8 cellular contexts compared by ENCODE assay signal in the genomic region with DNA sequence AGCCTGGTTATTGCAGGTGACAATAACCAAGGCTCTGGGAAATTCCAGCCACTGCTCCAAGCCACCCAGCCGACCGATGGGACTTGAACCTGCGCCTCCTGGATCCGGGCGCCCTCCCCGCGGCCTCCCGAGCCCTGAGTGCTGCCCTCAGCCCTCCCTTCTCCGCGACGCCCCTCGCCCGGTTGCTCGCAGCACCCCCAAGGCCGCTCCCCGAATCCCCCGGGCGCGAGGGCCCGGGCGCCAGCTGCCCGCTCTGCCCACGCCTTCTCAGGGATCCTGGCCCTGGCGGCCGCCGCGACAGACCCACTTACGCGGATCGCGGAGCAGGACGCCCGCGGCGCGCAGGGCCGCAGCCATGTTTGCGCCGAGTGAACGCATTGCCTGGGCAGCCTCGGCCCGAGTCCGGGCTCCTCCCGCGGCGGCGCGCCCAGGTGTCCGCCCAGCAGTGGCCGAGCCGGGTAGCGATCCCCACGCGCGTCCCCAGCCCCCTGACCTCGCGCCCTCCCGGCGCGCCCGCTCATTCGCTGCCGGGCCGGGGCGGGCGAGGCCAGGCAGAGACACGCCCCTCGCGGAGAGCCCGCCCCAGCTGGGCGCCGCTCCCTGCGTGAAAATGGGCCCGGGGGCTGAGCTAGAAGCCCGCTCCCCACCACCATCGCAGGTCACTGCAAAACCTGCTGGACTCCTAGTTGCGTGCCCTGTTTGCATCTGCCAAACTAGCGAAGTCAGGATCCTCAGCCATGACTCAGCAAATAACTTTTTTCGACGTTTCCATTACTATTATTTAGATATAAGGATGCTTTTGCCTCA. TPM values are rescaled to one million over a fixed set of nuclear protein-coding genes. Genes with fewer than 3 reads are reported as not detected.
DNase-seq lines count a peak whose midpoint lies in the region; ATAC-seq and TF ChIP-seq lines count a peak whose summit lies in the region.

A gene with protein sequence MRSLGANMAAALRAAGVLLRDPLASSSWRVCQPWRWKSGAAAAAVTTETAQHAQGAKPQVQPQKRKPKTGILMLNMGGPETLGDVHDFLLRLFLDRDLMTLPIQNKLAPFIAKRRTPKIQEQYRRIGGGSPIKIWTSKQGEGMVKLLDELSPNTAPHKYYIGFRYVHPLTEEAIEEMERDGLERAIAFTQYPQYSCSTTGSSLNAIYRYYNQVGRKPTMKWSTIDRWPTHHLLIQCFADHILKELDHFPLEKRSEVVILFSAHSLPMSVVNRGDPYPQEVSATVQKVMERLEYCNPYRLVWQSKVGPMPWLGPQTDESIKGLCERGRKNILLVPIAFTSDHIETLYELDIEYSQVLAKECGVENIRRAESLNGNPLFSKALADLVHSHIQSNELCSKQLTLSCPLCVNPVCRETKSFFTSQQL (minus strand): TSS at position 460 of the 807 bp plus-strand sequence. CDS start 82 bp downstream, at position 378.

- H3K36me3 Mint-ChIP-seq in activated CD4-positive, alpha-beta T cell treated with anti-CD3 and anti-CD28 coated beads, Interleukin-2, amount 10 ng/mL, durations not matched to agents 7 days and 5 days (ENCODE audit: low read depth) = peaks cover 4% of the 10 kb centered on the region

- no peak for TF ChIP-seq CTCF in left lung (IDR thresholded peaks at IDR 0.05)

- no peaks in the 10 kb centered on the region for H3K27me3 ChIP-seq in left lung

- peaks cover 27% of the 10 kb centered on the region for H3K4me1 Mint-ChIP-seq in activated CD4-positive, alpha-beta T cell treated with anti-CD3 and anti-CD28 coated beads, Interleukin-2, amount 10 ng/mL, durations not matched to agents 7 days and 5 days

- no peaks in the 10 kb centered on the region for H3K9me3 Mint-ChIP-seq in activated CD4-positive, alpha-beta T cell treated with anti-CD3 and anti-CD28 coated beads, Interleukin-2, amount 10 ng/mL, durations not matched to agents 7 days and 5 days

- H3K4me3 Mint-ChIP-seq in activated CD4-positive, alpha-beta T cell treated with anti-CD3 and anti-CD28 coated beads, Interleukin-2, amount 10 ng/mL, durations not matched to agents 7 days and 5 days = peak within 1 kb of the TSS; percentile 84

- H3K4me3 ChIP-seq in left lung = peak within 1 kb of the TSS; percentile 73 to 87

- CTCF ChIA-PET in activated CD4-positive, alpha-beta T cell treated with anti-CD3 and anti-CD28 coated beads, Interleukin-2, amount 10 ng/mL, durations not matched to agents 7 days and 5 days (lab: Charles Lee) = interaction anchor here (1.5 kb wide), 1 partner anchor 44 kb away, joined by 6 read pairs; no protein-coding TSS in a partner anchor

- no peaks in the 10 kb centered on the region for H3K27me3 Mint-ChIP-seq in activated CD4-positive, alpha-beta T cell treated with anti-CD3 and anti-CD28 coated beads, Interleukin-2, amount 10 ng/mL, durations not matched to agents 7 days and 5 days

- POLR2A ChIA-PET in activated CD4-positive, alpha-beta T cell treated with anti-CD3 and anti-CD28 coated beads, Interleukin-2, amount 10 ng/mL, durations not matched to agents 7 days and 5 days (lab: Charles Lee) = no interaction called here

- no peaks in the 10 kb centered on the region for H3K36me3 ChIP-seq in left lung

- H3K27ac ChIP-seq in left lung = peak within 1 kb of the TSS; percentile 83 to 89

- ATAC-seq in GM18517 (IDR thresholded peaks at IDR 0.05; ENCODE audit: unreplicated experiment) (peak; percentile 82), HG03025 (IDR thresholded peaks at IDR 0.05; ENCODE audit: low FRiP score, unreplicated experiment) (peak; percentile 93), left lung (peak; percentile 98)

- DNase-seq in A172 (ENCODE audit: low spot score) = peak; percentile 36
- DNase-seq in NCI-H345 (lab: John Stamatoyannopoulos, UW) = peak; percentile 68
- peak; percentile 67 for DNase-seq in activated CD4-positive, alpha-beta T cell treated with anti-CD3 and anti-CD28 coated beads, Interleukin-2, amount 10 ng/mL, durations not matched to agents 7 days and 5 days
- peak; percentile 60 for DNase-seq in dedifferentiated amniotic fluid mesenchymal stem cell (ENCODE audit: extremely low spot score)
- peak; percentile 87 to 96 for DNase-seq in left lung
- peak; percentile 48 for DNase-seq in stimulated activated CD4-positive, alpha-beta T cell treated with anti-CD3 and anti-CD28 coated beads, Interleukin-2, amount 100 ng/mL, for 48 hours

- peaks cover 4 to 26% of the 10 kb centered on the region in 2 donors for H3K4me1 ChIP-seq in left lung

- H3K9me3 ChIP-seq in left lung = no peaks in the 10 kb centered on the region

- H3K27ac Mint-ChIP-seq in activated CD4-positive, alpha-beta T cell treated with anti-CD3 and anti-CD28 coated beads, Interleukin-2, amount 10 ng/mL, durations not matched to agents 7 days and 5 days = peak within 1 kb of the TSS; percentile 86

- intact Hi-C loops in left lung (cut with DNase I) = no loop called here

RNA-seq across cellular contexts. Expression of the gene that starts here (rescaled TPM):
- total RNA-seq in A172 (2014; rRNA removed; shearing (Covaris generic)) = 25.9 and 38.3 TPM in 2 replicates
- 10 to 100 TPM; 18.7 to 23.1 TPM for total RNA-seq in activated CD4-positive, alpha-beta T cell treated with anti-CD3 and anti-CD28 coated beads, Interleukin-2, amount 10 ng/mL, durations not matched to agents 7 days and 5 days
- total RNA-seq in left lung = 10 to 100 TPM; 18.7 to 27.9 TPM

Comparison
In these comparisons a context has a peak if more than half of its experiments do, and no peak if none do; other contexts are left out.
1. Peak in every context shown above with its lines: DNase-seq, ATAC-seq, H3K4me3 ChIP-seq and H3K27ac ChIP-seq.
2. DNase-seq: peak in every context shown above with its lines; median percentile 92 in left lung; 68 in NCI-H345; 67 in activated CD4-positive, alpha-beta T cell treated with anti-CD3 and anti-CD28 coated beads, Interleukin-2, amount 10 ng/mL, durations not matched to agents 7 days and 5 days; 60 in dedifferentiated amniotic fluid mesenchymal stem cell; 48 in stimulated activated CD4-positive, alpha-beta T cell treated with anti-CD3 and anti-CD28 coated beads, Interleukin-2, amount 100 ng/mL, for 48 hours; 36 in A172.